In the genomic region with DNA sequence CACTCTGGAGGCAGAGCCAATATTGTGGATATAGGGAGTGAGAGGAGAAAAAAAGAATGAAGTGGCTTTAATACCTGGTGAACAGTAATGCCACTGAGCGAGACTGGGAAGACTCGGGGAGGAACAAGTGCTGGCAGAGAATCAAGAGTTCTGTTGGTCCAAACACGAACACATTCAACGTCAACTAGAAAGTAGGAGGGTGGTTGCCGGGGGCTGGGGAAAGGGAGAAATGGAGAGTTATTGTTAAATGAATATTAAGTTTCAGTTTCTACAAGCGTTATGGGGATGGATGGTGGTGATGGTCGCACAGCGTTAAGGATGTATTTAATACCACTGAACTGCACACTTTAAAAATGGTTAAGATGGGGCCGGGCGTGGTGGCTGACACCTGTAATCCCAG, we compare ENCODE assay signal across 18 cellular contexts. TPM values are rescaled to one million over a fixed set of nuclear protein-coding genes. Genes with fewer than 3 reads are reported as not detected.
DNase-seq lines count a peak whose midpoint lies in the region; ATAC-seq and TF ChIP-seq lines count a peak whose summit lies in the region.
"Had no signal": no experiment of that assay in that cellular context is flagged by ENCODE, and none has a peak within 500 bp of the region (broad histone marks: within the 10 kb centered on the region; RNA-seq: fewer than 3 reads in every experiment).

No MANE protein-coding gene starts in this region.

- no peaks in the 10 kb centered on the region for H3K27me3 ChIP-seq in CD4-positive, alpha-beta T cell (ENCODE audit: control insufficient read depth, insufficient read depth, low read length)
- H3K27me3 ChIP-seq in SJCRH30: no peaks in the 10 kb centered on the region

- peaks cover 43% of the 10 kb centered on the region for H3K4me1 Mint-ChIP-seq in CD4-positive, alpha-beta T cell (ENCODE audit: low read depth)
- H3K4me1 Mint-ChIP-seq in T-helper 17 cell (peaks cover 32% of the 10 kb centered on the region), naive B cell (peaks cover 37 to 60% (median 38%) of the 10 kb centered on the region in 3 donors)

- no peak for ATAC-seq in CD4-positive, alpha-beta T cell (ENCODE audit: poor library complexity)
- no peak for ATAC-seq in T-helper 17 cell
- no peak for ATAC-seq in naive B cell (ENCODE audit: low read depth in 2 of 2)
- ATAC-seq in HG02852 (IDR thresholded peaks at IDR 0.05; ENCODE audit: unreplicated experiment): no peak
- no peak for ATAC-seq in GM21423 (IDR thresholded peaks at IDR 0.05; ENCODE audit: unreplicated experiment)
- ATAC-seq: activated CD4-positive, CD25-positive, alpha-beta regulatory T cell treated with anti-CD3 and anti-CD28 coated beads, Interleukin-2, amount 50 U/mL, for 24 hours had no signal

- no peak for DNase-seq in CD4-positive, alpha-beta T cell
- DNase-seq in T-helper 17 cell (no peak), naive B cell (no peak), SJCRH30 (no peak), GM19240 (ENCODE audit: insufficient read length, low spot score) (no peak)
- DNase-seq: activated naive CD4-positive, alpha-beta T cell treated with Interleukin-2 at 50 U/mL for 16 hours; glutamatergic neuron; H7; left ventricle myocardium inferior; NCI-H1417 treated with DMSO at 0.1 percent for 48 hours; NCI-H524 treated with DMSO at 0.1 percent for 48 hours; SIG-M5; stimulated activated naive CD4-positive, alpha-beta T cell treated with Interleukin-2 at 50 U/mL for 16 hours; trophoblast cell had no signal

- H3K9me3 Mint-ChIP-seq in CD4-positive, alpha-beta T cell: no peaks in the 10 kb centered on the region
- no peaks in the 10 kb centered on the region for H3K9me3 Mint-ChIP-seq in naive B cell

- peaks cover 5% of the 10 kb centered on the region; the same call in 1 of the 2 replicates for H3K36me3 ChIP-seq in SJCRH30

- H3K27ac Mint-ChIP-seq in CD4-positive, alpha-beta T cell: peak overlapping the region; percentile 18
- H3K27ac Mint-ChIP-seq in T-helper 17 cell: peak overlapping the region; percentile 93
- peak overlapping the region in 2 of 6 donors; percentile 66 to 74 for H3K27ac Mint-ChIP-seq in naive B cell

- no peaks in the 10 kb centered on the region for H3K4me1 ChIP-seq in SJCRH30

- H3K27me3 Mint-ChIP-seq in CD4-positive, alpha-beta T cell: no peaks in the 10 kb centered on the region
- H3K27me3 Mint-ChIP-seq in T-helper 17 cell (no peaks in the 10 kb centered on the region), naive B cell (no peaks in the 10 kb centered on the region)

- H3K27ac ChIP-seq in 22Rv1: peak overlapping the region; percentile 38
- no peak overlapping the region for H3K27ac ChIP-seq in CD4-positive, alpha-beta T cell (ENCODE audit: low read depth, low read length)
- no peak overlapping the region for H3K27ac ChIP-seq in SJCRH30
- H3K27ac ChIP-seq: left ventricle myocardium inferior had no signal

- CTCF ChIA-PET in CD4-positive, alpha-beta T cell (lab: Charles Lee): no interaction called here

- TF ChIP-seq CTCF in 22Rv1 (IDR thresholded peaks at IDR 0.05): no peak
- TF ChIP-seq CTCF in CD4-positive, alpha-beta T cell (IDR thresholded peaks at IDR 0.05): no peak

- no peak overlapping the region for H3K4me3 ChIP-seq in SJCRH30
- H3K4me3 ChIP-seq: left ventricle myocardium inferior had no signal

- intact Hi-C loops in CD4-positive, alpha-beta T cell (cut with DNase I, micrococcal nuclease): loop anchor here (5.0 to 10.0 kb wide), 4 partner anchors 187 to 1637 kb away; a partner anchor contains a TSS

- POLR2A ChIA-PET in CD4-positive, alpha-beta T cell (lab: Charles Lee): no interaction called here

- H3K36me3 Mint-ChIP-seq in CD4-positive, alpha-beta T cell (ENCODE audit: low read depth): peaks cover 41% of the 10 kb centered on the region
- H3K36me3 Mint-ChIP-seq in T-helper 17 cell (ENCODE audit: low read depth) (peaks cover 10% of the 10 kb centered on the region), naive B cell (peaks cover 8 to 13% of the 10 kb centered on the region in 2 donors)

- no peaks in the 10 kb centered on the region for H3K9me3 ChIP-seq in CD4-positive, alpha-beta T cell (ENCODE audit: control insufficient read depth, low read length)
- no peaks in the 10 kb centered on the region for H3K9me3 ChIP-seq in T-helper 17 cell (ENCODE audit: control insufficient read depth, low read length, poor library complexity, severe bottlenecking)
- no peaks in the 10 kb centered on the region for H3K9me3 ChIP-seq in SJCRH30 (replicated peaks)
- H3K9me3 ChIP-seq: left ventricle myocardium inferior had no signal

- H3K4me3 Mint-ChIP-seq in CD4-positive, alpha-beta T cell: peak overlapping the region; percentile 75
- H3K4me3 Mint-ChIP-seq in T-helper 17 cell (no peak overlapping the region), naive B cell (peak overlapping the region in 6 of 8 donors; percentile 9 to 86 (median 63))

RNA-seq across cellular contexts. Expression of a gene that starts 2.8 kb away (rescaled TPM):
- total RNA-seq in CD4-positive, alpha-beta T cell: 1 to 10 TPM; 7.6 to 7.8 TPM
- 10 to 100 TPM; 17.2 to 18.5 TPM for total RNA-seq in T-helper 17 cell
- 10 to 100 TPM; 26.9 to 47.1 (median 31.9) TPM for polyA plus RNA-seq in naive B cell (ENCODE audit: low read depth in 6 of 6)
- total RNA-seq in SJCRH30 (2014; rRNA removed; shearing (Covaris generic)): 18.6 and 22.3 TPM in 2 replicates

RNA-seq across cellular contexts. Expression of a gene that starts 3.0 kb away (rescaled TPM):
- total RNA-seq in CD4-positive, alpha-beta T cell: 1 to 10 TPM; 4.9 to 6.0 TPM
- total RNA-seq in T-helper 17 cell: 1 to 10 TPM; 4.9 to 5.7 TPM
- polyA plus RNA-seq in naive B cell (ENCODE audit: low read depth in 6 of 6): 1 to 10 TPM; 1.4 to 3.5 (median 2.5) TPM
- 10.4 and 11.4 TPM in 2 replicates for total RNA-seq in SJCRH30 (2014; rRNA removed; shearing (Covaris generic))
